8 cellular contexts compared by ENCODE assay signal in the genomic region with DNA sequence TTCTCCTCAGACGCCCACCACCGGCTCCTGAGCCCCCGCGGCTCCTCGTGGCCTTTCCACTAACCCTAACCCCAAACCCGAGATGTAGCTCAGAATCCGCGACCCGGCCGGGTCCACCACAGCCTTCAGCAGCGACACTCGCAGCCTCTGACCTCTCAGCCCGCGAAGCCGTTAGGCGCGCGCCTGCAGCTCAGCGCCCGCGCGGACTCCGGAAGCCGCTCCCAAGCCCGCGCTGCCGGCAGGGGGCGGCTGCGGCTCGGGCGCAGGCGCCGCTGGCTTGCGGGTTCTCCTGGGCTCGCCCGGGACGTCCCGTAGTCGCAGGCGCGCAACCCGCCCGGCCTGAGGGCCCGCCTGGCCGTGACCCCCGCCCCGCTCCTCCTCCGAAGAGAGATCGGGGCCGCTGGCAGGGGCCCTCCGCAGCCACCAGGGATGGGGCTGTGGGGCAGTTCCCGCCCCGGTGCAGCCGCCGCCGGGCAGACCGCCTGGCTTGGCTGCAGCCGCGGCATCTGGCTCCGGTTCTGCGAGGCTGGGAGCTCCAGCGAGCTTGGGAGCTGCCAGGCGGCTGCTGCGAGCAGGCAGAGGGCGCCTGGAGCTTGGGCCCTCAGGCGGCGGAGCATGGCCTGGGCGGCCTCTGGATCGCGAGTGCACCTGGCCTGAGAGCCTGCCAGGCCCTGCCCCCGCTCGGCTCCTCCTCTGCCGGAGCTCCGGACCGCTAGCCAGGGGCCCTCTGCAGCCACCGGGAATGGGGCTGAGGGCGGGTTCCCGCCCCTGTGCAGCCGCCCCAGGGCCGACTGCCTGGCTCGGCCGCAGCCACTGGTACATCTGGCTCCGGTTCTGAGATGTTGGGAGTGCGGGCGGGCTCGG.
DNase-seq lines count a peak whose midpoint lies in the region; ATAC-seq lines count a peak whose summit lies in the region.

No MANE protein-coding gene starts in this region.

- H3K27ac Mint-ChIP-seq in central memory CD8-positive, alpha-beta T cell (ENCODE audit: low read depth), result no peak overlapping the region

- peak overlapping the region; percentile 72 for H3K4me3 Mint-ChIP-seq in central memory CD8-positive, alpha-beta T cell

- H3K36me3 ChIP-seq in H7 (replicated peaks; ENCODE audit: control insufficient read depth, insufficient read depth, low read length), result no peaks in the 10 kb centered on the region

- no peaks in the 10 kb centered on the region for H3K9me3 Mint-ChIP-seq in central memory CD8-positive, alpha-beta T cell

- peak; percentile 88 for ATAC-seq in central memory CD8-positive, alpha-beta T cell (replicated peaks; ENCODE audit: extremely low read depth, poor library complexity, severe bottlenecking)

- peak; percentile 87 for DNase-seq in Daoy (ENCODE audit: low read depth)
- DNase-seq in H7, result peak; percentile 84
- peak; percentile 62 for DNase-seq in NCI-H146 treated with DMSO at 0.1 percent for 48 hours (lab: John Stamatoyannopoulos, UW; ENCODE audit: unreplicated experiment)
- DNase-seq in activated CD4-positive, CD25-positive, alpha-beta regulatory T cell (lab: John Stamatoyannopoulos, UW), result peak; percentile 35 to 64 (median 54)
- peak; percentile 64 to 68 for DNase-seq in central memory CD8-positive, alpha-beta T cell (ENCODE audit: low spot score in 2 of 2)
- peak; percentile 25 for DNase-seq in kidney glomerular epithelial cell (lab: John Stamatoyannopoulos, UW)
- peak; percentile 37 to 51 for DNase-seq in stimulated activated CD4-positive, alpha-beta T cell treated with anti-CD3 and anti-CD28 coated beads, Interleukin-1b, Interleukin-23, amount 100 ng/mL, for 1 hour (ENCODE audit: low read depth in 2 of 2)
- DNase-seq in NCI-H128 (lab: John Stamatoyannopoulos, UW; ENCODE audit: unreplicated experiment), result no peak

- H3K4me1 Mint-ChIP-seq in central memory CD8-positive, alpha-beta T cell, result no peaks in the 10 kb centered on the region

- H3K4me3 ChIP-seq in H7 (ENCODE audit: insufficient read depth, low read depth, low read length), result peak overlapping the region; percentile 47

- no peaks in the 10 kb centered on the region for H3K36me3 Mint-ChIP-seq in central memory CD8-positive, alpha-beta T cell (ENCODE audit: insufficient read depth)

- H3K27me3 Mint-ChIP-seq in central memory CD8-positive, alpha-beta T cell, result peaks cover 42% of the 10 kb centered on the region

- peaks cover 34% of the 10 kb centered on the region for H3K27me3 ChIP-seq in H7 (ENCODE audit: control insufficient read depth, insufficient read depth, low read length)
